Comparison of ENCODE assay signal across 17 cellular contexts in genomic region chr4:180650273-180650672, GRCh38.
DNase-seq lines count a peak whose midpoint lies in the region; ATAC-seq and TF ChIP-seq lines count a peak whose summit lies in the region.
"Had no signal": no experiment of that assay in that cellular context is flagged by ENCODE, and none has a peak within 500 bp of the region (broad histone marks: within the 10 kb centered on the region; RNA-seq: fewer than 3 reads in every experiment).

No MANE protein-coding gene starts in this region.

- no peaks in the 10 kb centered on the region for H3K4me1 Mint-ChIP-seq in endodermal cell
- H3K4me1 Mint-ChIP-seq: neural crest cell had no signal

- H3K9ac ChIP-seq in endodermal cell (ENCODE audit: extremely low read depth, low read length, poor library complexity, severe bottlenecking) = no peak overlapping the region

- no peaks in the 10 kb centered on the region for H3K36me3 ChIP-seq in endodermal cell (ENCODE audit: control insufficient read depth, insufficient read depth, low read length)
- H3K36me3 ChIP-seq: suprapubic skin had no signal

- no peak for DNase-seq in stimulated activated naive CD8-positive, alpha-beta T cell treated with anti-CD3 and anti-CD28 coated beads, Interleukin-15, Interleukin-2, amounts not matched to agents 100 U/mL and 50 U/mL, for 24 hours
- DNase-seq in endodermal cell (no peak), NCI-H524 (lab: John Stamatoyannopoulos, UW) (no peak), foreskin keratinocyte (no peak)
- DNase-seq: activated CD4-positive, alpha-beta T cell treated with anti-CD3 and anti-CD28 coated beads, Interleukin-2, amount 50 U/mL, for 1 hour; CD8-positive, alpha-beta T cell; central memory CD4-positive, alpha-beta T cell; DND-41; KG1; NCI-H2029 treated with DMSO at 0.1 percent for 48 hours had no signal

- H3K27me3 ChIP-seq in endodermal cell (ENCODE audit: control insufficient read depth, insufficient read depth, low read length, poor library complexity, severe bottlenecking) (no peaks in the 10 kb centered on the region), foreskin keratinocyte (no peaks in the 10 kb centered on the region)
- H3K27me3 ChIP-seq: suprapubic skin had no signal

- no peaks in the 10 kb centered on the region for H3K9me3 Mint-ChIP-seq in endodermal cell
- H3K9me3 Mint-ChIP-seq: CD8-positive, alpha-beta T cell; neural crest cell had no signal

- ATAC-seq in GM18873 (IDR thresholded peaks at IDR 0.05; ENCODE audit: low FRiP score, unreplicated experiment) = peak; percentile 77
- ATAC-seq in GM21529 (IDR thresholded peaks at IDR 0.05; ENCODE audit: unreplicated experiment) = peak; percentile 82
- peak; percentile 68 for ATAC-seq in HG02981 (IDR thresholded peaks at IDR 0.05; ENCODE audit: unreplicated experiment)
- peak; percentile 87 for ATAC-seq in HG03521 (IDR thresholded peaks at IDR 0.05; ENCODE audit: unreplicated experiment)
- ATAC-seq in stimulated activated naive CD8-positive, alpha-beta T cell treated with anti-CD3 and anti-CD28 coated beads, Interleukin-15, Interleukin-2, amounts not matched to agents 100 U/mL and 50 U/mL, for 24 hours = no peak
- no peak for ATAC-seq in foreskin keratinocyte
- ATAC-seq: CD8-positive, alpha-beta T cell; left lobe of liver had no signal

- H3K4me3 ChIP-seq in endodermal cell (ENCODE audit: low read length) = no peak overlapping the region
- H3K4me3 ChIP-seq: suprapubic skin had no signal

- H3K4me1 ChIP-seq in endodermal cell (ENCODE audit: control insufficient read depth, insufficient read depth, low read length) (no peaks in the 10 kb centered on the region), foreskin keratinocyte (no peaks in the 10 kb centered on the region)
- H3K4me1 ChIP-seq: suprapubic skin had no signal

- no peak for TF ChIP-seq CTCF in endodermal cell (conservative IDR thresholded peaks at IDR 0.05)
- no peak for TF ChIP-seq CTCF in foreskin keratinocyte (conservative IDR thresholded peaks at IDR 0.05)

- H3K27ac ChIP-seq in endodermal cell (ENCODE audit: low read depth, low read length) (no peak overlapping the region), foreskin keratinocyte (no peak overlapping the region)
- H3K27ac ChIP-seq: suprapubic skin had no signal

- H3K27ac Mint-ChIP-seq in endodermal cell = no peak overlapping the region
- H3K27ac Mint-ChIP-seq: CD8-positive, alpha-beta T cell had no signal

- 79 to 89% methylated on average over 2 to 4 of the region's 4 CpGs for WGBS in endodermal cell (ENCODE audit: insufficient coverage in 1 of 2, insufficient read length in 1 of 2), 2 experiments

- H3K36me3 Mint-ChIP-seq in endodermal cell (ENCODE audit: low read depth) = no peaks in the 10 kb centered on the region
- H3K36me3 Mint-ChIP-seq: CD8-positive, alpha-beta T cell had no signal

- H3K27me3 Mint-ChIP-seq in endodermal cell (ENCODE audit: insufficient read depth) = no peaks in the 10 kb centered on the region

- no peak overlapping the region for H3K4me3 Mint-ChIP-seq in endodermal cell
- H3K4me3 Mint-ChIP-seq: CD8-positive, alpha-beta T cell; neural crest cell had no signal

- H3K9me3 ChIP-seq in endodermal cell (ENCODE audit: control insufficient read depth, low read length) = no peaks in the 10 kb centered on the region

Comparison
In these comparisons a context has a peak if more than half of its experiments do, and no peak if none do; other contexts are left out.
1. ATAC-seq: peak in GM18873 (single experiment), GM21529 (single experiment), HG02981 (single experiment) and HG03521 (single experiment); none in stimulated activated naive CD8-positive, alpha-beta T cell treated with anti-CD3 and anti-CD28 coated beads, Interleukin-15, Interleukin-2, amounts not matched to agents 100 U/mL and 50 U/mL, for 24 hours (single experiment) and foreskin keratinocyte (single experiment).